ENCODE assay signal across 8 cellular contexts in genomic region chr3:169149349-169149890, GRCh38.
DNase-seq lines count a peak whose midpoint lies in the region; ATAC-seq and TF ChIP-seq lines count a peak whose summit lies in the region.

No MANE protein-coding gene starts in this region.

- TF ChIP-seq CTCF in GM10266 (IDR thresholded peaks at IDR 0.05; ENCODE audit: control insufficient read depth, insufficient read depth, low read depth, missing control alignments) (peak; percentile 98), SK-N-SH (IDR thresholded peaks at IDR 0.05) (peak; percentile 77), upper lobe of right lung (IDR thresholded peaks at IDR 0.05) (peak; percentile 83)

- no peaks in the 10 kb centered on the region for H4K20me1 ChIP-seq in SK-N-SH (ENCODE audit: insufficient read depth)

- no peaks in the 10 kb centered on the region for H3K9me2 ChIP-seq in SK-N-SH

- 5% methylated on average over 11 of the region's 30 CpGs for WGBS in SK-N-SH (ENCODE audit: low lambda C conversion rate)

- peaks cover 37% of the 10 kb centered on the region; the same call in 1 of the 2 replicates for H3K27me3 ChIP-seq in SK-N-SH (ENCODE audit: insufficient read depth)
- peaks cover 24% of the 10 kb centered on the region for H3K27me3 ChIP-seq in upper lobe of right lung

- POLR2A ChIA-PET in SK-N-SH (lab: Yijun Ruan, JAX) = no interaction called here

- CTCF ChIA-PET in SK-N-SH (lab: Yijun Ruan, JAX) = interaction anchor here (0.6 to 10.1 kb wide), 74 partner anchors 10 to 596 kb away, joined by 3 to 322 read pairs (median 4); partner anchors contain the start of gene MECOM

- ATAC-seq in HG02588 (IDR thresholded peaks at IDR 0.05; ENCODE audit: unreplicated experiment) (peak; percentile 99), upper lobe of right lung (peak; percentile 95)

- H2AFZ ChIP-seq in SK-N-SH (ENCODE audit: low read depth) = peak overlapping the region; percentile 85

- TF ChIP-seq EP300 in SK-N-SH (IDR thresholded peaks at IDR 0.05; ENCODE audit: borderline replicate concordance in 1 of 2, low read depth in 1 of 2, low read length in 1 of 2) = no peak

- H3K4me2 ChIP-seq in SK-N-SH = peak overlapping the region; percentile 77

- H3K4me1 ChIP-seq in SK-N-SH (ENCODE audit: control insufficient read depth in 1 of 2, insufficient read depth in 2 of 2, low read depth in 1 of 2, low read length in 1 of 2) = peaks cover 3 to 25% of the 10 kb centered on the region in 2 experiments; a peak in 2 of 4 replicates
- H3K4me1 ChIP-seq in upper lobe of right lung = peaks cover 8% of the 10 kb centered on the region

- H3K79me2 ChIP-seq in SK-N-SH (ENCODE audit: insufficient read depth) = no peaks in the 10 kb centered on the region

- no peaks in the 10 kb centered on the region for H3F3A ChIP-seq in SK-N-SH (replicated peaks; ENCODE audit: insufficient read depth)

- intact Hi-C loops in cardiac septum (cut with DNase I) (loop anchor here (2.0 to 10.0 kb wide), 5 partner anchors 78 to 519 kb away; no protein-coding TSS in a partner anchor), posterior cingulate gyrus (cut with DNase I) (loop anchor here (5.0 kb wide), 1 partner anchor 518 kb away; no protein-coding TSS in a partner anchor), upper lobe of right lung (cut with DNase I) (loop anchor here (5.0 kb wide), 1 partner anchor 518 kb away; no protein-coding TSS in a partner anchor)

- H3K4me3 ChIP-seq in SK-N-SH (ENCODE audit: low read depth in 2 of 2, low read length in 1 of 2) (peak overlapping the region; percentile 17 to 50; a peak in 2 of 4 replicates), upper lobe of right lung (peak overlapping the region; percentile 67)

- H3K9me3 ChIP-seq in SK-N-SH (no peaks in the 10 kb centered on the region), upper lobe of right lung (no peaks in the 10 kb centered on the region)

- peak; percentile 81 for TF ChIP-seq RAD21 in SK-N-SH (IDR thresholded peaks at IDR 0.05; ENCODE audit: low read length)

- H3K36me3 ChIP-seq in SK-N-SH (replicated peaks in 1 of 2; ENCODE audit: control insufficient read depth in 1 of 2, insufficient read depth in 2 of 2, low read length in 1 of 2) = no peaks in the 10 kb centered on the region
- H3K36me3 ChIP-seq in upper lobe of right lung = no peaks in the 10 kb centered on the region

- peak; percentile 80 for DNase-seq in GM10266 (ENCODE audit: extremely low spot score)
- peak; percentile 46 for DNase-seq in MV-4-11 (lab: John Stamatoyannopoulos, UW)
- DNase-seq in SK-N-SH = peak; percentile 79
- DNase-seq in activated naive CD8-positive, alpha-beta T cell treated with anti-CD3 and anti-CD28 coated beads, Interleukin-2, amount 50 U/mL, for 16 hours (ENCODE audit: low read depth, low spot score) = peak; percentile 37
- DNase-seq in cardiac septum (ENCODE audit: low spot score) = peak; percentile 91
- DNase-seq in posterior cingulate gyrus = peak; percentile 65 to 96 (median 76)
- peak; percentile 94 for DNase-seq in upper lobe of right lung

- H3K9ac ChIP-seq in SK-N-SH = no peak overlapping the region

- H3K27ac ChIP-seq in SK-N-SH (ENCODE audit: low read depth in 2 of 2, low read length in 1 of 2) (no peak overlapping the region), upper lobe of right lung (peak overlapping the region; percentile 71)

TF ChIP-seq in SK-N-SH, 30 proteins besides CTCF, POLR2A, EP300 and RAD21:
- TF ChIP-seq, protein P1, sequence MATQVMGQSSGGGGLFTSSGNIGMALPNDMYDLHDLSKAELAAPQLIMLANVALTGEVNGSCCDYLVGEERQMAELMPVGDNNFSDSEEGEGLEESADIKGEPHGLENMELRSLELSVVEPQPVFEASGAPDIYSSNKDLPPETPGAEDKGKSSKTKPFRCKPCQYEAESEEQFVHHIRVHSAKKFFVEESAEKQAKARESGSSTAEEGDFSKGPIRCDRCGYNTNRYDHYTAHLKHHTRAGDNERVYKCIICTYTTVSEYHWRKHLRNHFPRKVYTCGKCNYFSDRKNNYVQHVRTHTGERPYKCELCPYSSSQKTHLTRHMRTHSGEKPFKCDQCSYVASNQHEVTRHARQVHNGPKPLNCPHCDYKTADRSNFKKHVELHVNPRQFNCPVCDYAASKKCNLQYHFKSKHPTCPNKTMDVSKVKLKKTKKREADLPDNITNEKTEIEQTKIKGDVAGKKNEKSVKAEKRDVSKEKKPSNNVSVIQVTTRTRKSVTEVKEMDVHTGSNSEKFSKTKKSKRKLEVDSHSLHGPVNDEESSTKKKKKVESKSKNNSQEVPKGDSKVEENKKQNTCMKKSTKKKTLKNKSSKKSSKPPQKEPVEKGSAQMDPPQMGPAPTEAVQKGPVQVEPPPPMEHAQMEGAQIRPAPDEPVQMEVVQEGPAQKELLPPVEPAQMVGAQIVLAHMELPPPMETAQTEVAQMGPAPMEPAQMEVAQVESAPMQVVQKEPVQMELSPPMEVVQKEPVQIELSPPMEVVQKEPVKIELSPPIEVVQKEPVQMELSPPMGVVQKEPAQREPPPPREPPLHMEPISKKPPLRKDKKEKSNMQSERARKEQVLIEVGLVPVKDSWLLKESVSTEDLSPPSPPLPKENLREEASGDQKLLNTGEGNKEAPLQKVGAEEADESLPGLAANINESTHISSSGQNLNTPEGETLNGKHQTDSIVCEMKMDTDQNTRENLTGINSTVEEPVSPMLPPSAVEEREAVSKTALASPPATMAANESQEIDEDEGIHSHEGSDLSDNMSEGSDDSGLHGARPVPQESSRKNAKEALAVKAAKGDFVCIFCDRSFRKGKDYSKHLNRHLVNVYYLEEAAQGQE (IDR thresholded peaks at IDR 0.05; ENCODE audit: low read depth, low read length) = no peak
- no peak for TF ChIP-seq FOXJ3 (CRISPR knock-in tag; IDR thresholded peaks at IDR 0.05)
- TF ChIP-seq ELF1 (IDR thresholded peaks at IDR 0.05) = no peak
- no peak for TF ChIP-seq TEAD4 (IDR thresholded peaks at IDR 0.05; ENCODE audit: borderline replicate concordance, insufficient read depth)
- TF ChIP-seq CHD2 (IDR thresholded peaks at IDR 0.05; ENCODE audit: low read length, partially characterized antibody) = peak; percentile 29
- no peak for TF ChIP-seq USF2 (IDR thresholded peaks at IDR 0.05; ENCODE audit: borderline replicate concordance, low read depth, low read length)
- TF ChIP-seq PBX3 (IDR thresholded peaks at IDR 0.05) = no peak
- peak; percentile 81 for TF ChIP-seq SMC3 (IDR thresholded peaks at IDR 0.05; ENCODE audit: low read depth, low read length)
- no peak for TF ChIP-seq NFIC (IDR thresholded peaks at IDR 0.05; ENCODE audit: borderline replicate concordance)
- no peak for TF ChIP-seq IRF3 (IDR thresholded peaks at IDR 0.05; ENCODE audit: low read depth, low read length)
- no peak for TF ChIP-seq FOXM1 (IDR thresholded peaks at IDR 0.05; ENCODE audit: low read depth)
- no peak for TF ChIP-seq POLR2AphosphoS5 (IDR thresholded peaks at IDR 0.05; ENCODE audit: low read depth, low read length)
- TF ChIP-seq TCF12 (IDR thresholded peaks at IDR 0.05) = no peak
- TF ChIP-seq RXRA (IDR thresholded peaks at IDR 0.05; ENCODE audit: borderline replicate concordance, low read depth) = no peak
- TF ChIP-seq MXI1 (IDR thresholded peaks at IDR 0.05; ENCODE audit: low read depth, low read length) = no peak
- TF ChIP-seq TAF1 (IDR thresholded peaks at IDR 0.05; ENCODE audit: borderline replicate concordance, low read depth, low read length) = no peak
- TF ChIP-seq NRF1 (IDR thresholded peaks at IDR 0.05; ENCODE audit: low read depth, low read length) = no peak

Comparison
In these comparisons a context has a peak if more than half of its experiments do, and no peak if none do; other contexts are left out.
1. DNase-seq: peak in every context shown above with its lines; median percentile 94 in upper lobe of right lung; 91 in cardiac septum; 80 in GM10266; 79 in SK-N-SH; 76 in posterior cingulate gyrus; 46 in MV-4-11; 37 in activated naive CD8-positive, alpha-beta T cell treated with anti-CD3 and anti-CD28 coated beads, Interleukin-2, amount 50 U/mL, for 16 hours.